Comparison of ENCODE assay signal across 8 cellular contexts in genomic region chr11:66311470-66311964, GRCh38. TPM values are rescaled to one million over a fixed set of nuclear protein-coding genes. Genes with fewer than 3 reads are reported as not detected.
DNase-seq lines count a peak whose midpoint lies in the region; TF ChIP-seq lines count a peak whose summit lies in the region.

No MANE protein-coding gene starts in this region.

- peaks cover 5% of the 10 kb centered on the region for H3K27me3 ChIP-seq in layer of hippocampus (ENCODE audit: control insufficient read depth, insufficient read depth, low read length)

- H3K27ac ChIP-seq in layer of hippocampus (ENCODE audit: low read depth, low read length), result peak overlapping the region; percentile 67

- peaks cover 38% of the 10 kb centered on the region for H3K4me1 Mint-ChIP-seq in activated naive CD4-positive, alpha-beta T cell treated with anti-CD3 and anti-CD28 coated beads, Interleukin-2, amount 10 ng/mL, durations not matched to agents 7 days and 5 days
- H3K4me1 Mint-ChIP-seq in activated naive CD8-positive, alpha-beta T cell (ENCODE audit: low read depth), result peaks cover 33% of the 10 kb centered on the region
- peaks cover 10% of the 10 kb centered on the region for H3K4me1 Mint-ChIP-seq in type B pancreatic cell (ENCODE audit: unreplicated experiment)

- H3K27me3 Mint-ChIP-seq in activated naive CD4-positive, alpha-beta T cell treated with anti-CD3 and anti-CD28 coated beads, Interleukin-2, amount 10 ng/mL, durations not matched to agents 7 days and 5 days, result peaks cover 24% of the 10 kb centered on the region
- H3K27me3 Mint-ChIP-seq in activated naive CD8-positive, alpha-beta T cell, result peaks cover 1% of the 10 kb centered on the region
- H3K27me3 Mint-ChIP-seq in type B pancreatic cell, result peaks cover 16% of the 10 kb centered on the region

- CTCF ChIA-PET in activated naive CD4-positive, alpha-beta T cell treated with anti-CD3 and anti-CD28 coated beads, Interleukin-2, amount 10 ng/mL, durations not matched to agents 7 days and 5 days (lab: Charles Lee), result interaction anchor here (0.7 to 6.6 kb wide), 26 partner anchors 10 to 110 kb away, joined by 3 to 80 read pairs (median 4); partner anchors contain the start of genes B4GAT1, BRMS1, NPAS4 and RIN1

- peaks cover 4% of the 10 kb centered on the region for H3K36me3 Mint-ChIP-seq in activated naive CD4-positive, alpha-beta T cell treated with anti-CD3 and anti-CD28 coated beads, Interleukin-2, amount 10 ng/mL, durations not matched to agents 7 days and 5 days
- peaks cover 2% of the 10 kb centered on the region for H3K36me3 Mint-ChIP-seq in activated naive CD8-positive, alpha-beta T cell
- no peaks in the 10 kb centered on the region for H3K36me3 Mint-ChIP-seq in type B pancreatic cell

- H3K9me3 Mint-ChIP-seq in activated naive CD4-positive, alpha-beta T cell treated with anti-CD3 and anti-CD28 coated beads, Interleukin-2, amount 10 ng/mL, durations not matched to agents 7 days and 5 days, result no peaks in the 10 kb centered on the region
- no peaks in the 10 kb centered on the region for H3K9me3 Mint-ChIP-seq in activated naive CD8-positive, alpha-beta T cell (ENCODE audit: low read depth)
- H3K9me3 Mint-ChIP-seq in type B pancreatic cell, result no peaks in the 10 kb centered on the region

- peak overlapping the region; percentile 100 for H3K27ac Mint-ChIP-seq in activated naive CD4-positive, alpha-beta T cell treated with anti-CD3 and anti-CD28 coated beads, Interleukin-2, amount 10 ng/mL, durations not matched to agents 7 days and 5 days
- H3K27ac Mint-ChIP-seq in activated naive CD8-positive, alpha-beta T cell, result peak overlapping the region; percentile 98
- peak overlapping the region; percentile 95 for H3K27ac Mint-ChIP-seq in type B pancreatic cell

- TF ChIP-seq CTCF in type B pancreatic cell (conservative IDR thresholded peaks at IDR 0.05), result no peak

- peak overlapping the region; percentile 85 for H3K4me3 Mint-ChIP-seq in activated naive CD4-positive, alpha-beta T cell treated with anti-CD3 and anti-CD28 coated beads, Interleukin-2, amount 10 ng/mL, durations not matched to agents 7 days and 5 days
- peak overlapping the region; percentile 95 for H3K4me3 Mint-ChIP-seq in activated naive CD8-positive, alpha-beta T cell
- H3K4me3 Mint-ChIP-seq in type B pancreatic cell, result peak overlapping the region; percentile 93

- DNase-seq in activated naive CD4-positive, alpha-beta T cell treated with anti-CD3 and anti-CD28 coated beads, Interleukin-2, amount 10 ng/mL, durations not matched to agents 7 days and 5 days, result no peak
- DNase-seq in activated naive CD4-positive, alpha-beta T cell (lab: John Stamatoyannopoulos, UW), result no peak
- DNase-seq in type B pancreatic cell (ENCODE audit: extremely low spot score, unreplicated experiment) (no peak), NCI-H2227 treated with DMSO at 0.1 percent for 48 hours (lab: John Stamatoyannopoulos, UW) (no peak), DMS53 treated with DMSO at 0.1 percent for 48 hours (lab: John Stamatoyannopoulos, UW; ENCODE audit: unreplicated experiment) (no peak), NCI-H510A treated with DMSO at 0.1 percent for 48 hours (lab: John Stamatoyannopoulos, UW) (no peak)

RNA-seq across cellular contexts. Expression of gene CD248, which starts 5.3 kb away (rescaled TPM):
- total RNA-seq in type B pancreatic cell (ENCODE audit: low replicate concordance), result 0.76 and 31.9 TPM in 2 replicates

RNA-seq across cellular contexts. Expression of gene TMEM151A, which starts 19.8 kb away (rescaled TPM):
- total RNA-seq in type B pancreatic cell (ENCODE audit: low replicate concordance), result 2.1 and 2.6 TPM in 2 replicates

RNA-seq across cellular contexts. Expression of gene YIF1A, which starts 22.6 kb away (rescaled TPM):
- 87.0 and 133 TPM in 2 replicates for total RNA-seq in type B pancreatic cell (ENCODE audit: low replicate concordance)

RNA-seq across cellular contexts. Expression of gene RIN1, which starts 24.7 kb away (rescaled TPM):
- 2.8 and 9.5 TPM in 2 replicates for total RNA-seq in type B pancreatic cell (ENCODE audit: low replicate concordance)

RNA-seq across cellular contexts. Expression of gene BRMS1, which starts 33.4 kb away (rescaled TPM):
- total RNA-seq in type B pancreatic cell (ENCODE audit: low replicate concordance), result 35.1 and 42.4 TPM in 2 replicates
